In genomic region chr11:62857541-62857982, GRCh38 we compare ENCODE assay signal across 1 cellular context.
TF ChIP-seq lines count a peak whose summit lies in the region.

No MANE protein-coding gene starts in this region.

TF ChIP-seq in WTC11, 78 proteins besides CTCF, POLR2A, EP300 and RAD21:
- TF ChIP-seq IRF1 (CRISPR knock-in tag; IDR thresholded peaks at IDR 0.05), result no peak
- no peak for TF ChIP-seq E2F4 (CRISPR knock-in tag; IDR thresholded peaks at IDR 0.05; ENCODE audit: borderline replicate concordance, low read depth)
- TF ChIP-seq GRHL2 (CRISPR knock-in tag; IDR thresholded peaks at IDR 0.05; ENCODE audit: insufficient replicate concordance, severe bottlenecking), result no peak
- no peak for TF ChIP-seq JAZF1 (CRISPR knock-in tag; IDR thresholded peaks at IDR 0.05)
- no peak for TF ChIP-seq NR2C2 (CRISPR knock-in tag; IDR thresholded peaks at IDR 0.05)
- no peak for TF ChIP-seq ZNF219 (CRISPR knock-in tag; IDR thresholded peaks at IDR 0.05; ENCODE audit: borderline replicate concordance)
- no peak for TF ChIP-seq FOXP1 (CRISPR knock-in tag; IDR thresholded peaks at IDR 0.05; ENCODE audit: borderline replicate concordance)
- no peak for TF ChIP-seq EMX1 (CRISPR knock-in tag; IDR thresholded peaks at IDR 0.05)
- no peak for TF ChIP-seq CBFB (CRISPR knock-in tag; IDR thresholded peaks at IDR 0.05; ENCODE audit: low read depth)
- no peak for TF ChIP-seq MYBL2 (CRISPR knock-in tag; IDR thresholded peaks at IDR 0.05)
- TF ChIP-seq ATF6 (CRISPR knock-in tag; IDR thresholded peaks at IDR 0.05), result no peak
- TF ChIP-seq ATF2 (CRISPR knock-in tag; IDR thresholded peaks at IDR 0.05; ENCODE audit: borderline replicate concordance, low read depth), result no peak
- TF ChIP-seq CREM (CRISPR knock-in tag; IDR thresholded peaks at IDR 0.05), result no peak
- TF ChIP-seq ZNF317 (CRISPR knock-in tag; IDR thresholded peaks at IDR 0.05; ENCODE audit: borderline replicate concordance, low read depth), result no peak
- no peak for TF ChIP-seq ZNF121 (CRISPR knock-in tag; IDR thresholded peaks at IDR 0.05)
